ENCODE assay signal across 3 cellular contexts in the genomic region with DNA sequence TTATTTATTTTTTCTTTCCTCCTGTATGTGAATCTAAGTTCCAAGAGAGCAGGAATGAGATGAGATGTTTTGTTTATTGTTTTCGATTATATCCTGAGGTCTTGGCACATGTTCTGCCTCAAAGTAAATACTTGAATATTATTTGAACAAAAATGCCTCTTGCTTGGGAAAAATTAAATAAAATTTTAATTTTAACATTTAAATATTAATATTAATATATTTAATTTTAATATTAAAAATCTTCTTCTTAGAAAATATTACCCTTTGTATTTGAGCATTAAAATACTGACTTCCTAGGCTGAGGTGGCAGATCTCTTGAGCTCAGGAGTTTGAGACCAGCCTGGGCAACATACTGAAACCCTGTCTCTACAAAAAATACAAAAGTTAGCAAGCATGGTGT.
"Had no signal": no experiment of that assay in that cellular context is flagged by ENCODE, and none has a peak within 500 bp of the region (broad histone marks: within the 10 kb centered on the region; RNA-seq: fewer than 3 reads in every experiment).

No MANE protein-coding gene starts in this region.

- DNase-seq: GDM1, GF-D8 had no signal

- ATAC-seq: GM12878 had no signal
